ENCODE assay signal across 9 cellular contexts in genomic region chr19:11578342-11579142, GRCh38. TPM values are rescaled to one million over a fixed set of nuclear protein-coding genes. Genes with fewer than 3 reads are reported as not detected.
DNase-seq lines count a peak whose midpoint lies in the region; ATAC-seq and TF ChIP-seq lines count a peak whose summit lies in the region.
"Had no signal": no experiment of that assay in that cellular context is flagged by ENCODE, and none has a peak within 500 bp of the region (broad histone marks: within the 10 kb centered on the region; RNA-seq: fewer than 3 reads in every experiment).

No MANE protein-coding gene starts in this region.

- peak overlapping the region; percentile 3 for H3K4me3 ChIP-seq in right cardiac atrium (ENCODE audit: low read length)
- peak overlapping the region; percentile 29 to 51 (median 42) for H3K4me3 ChIP-seq in skin epidermis

- H3K27ac ChIP-seq in right cardiac atrium (ENCODE audit: low read length), result no peak overlapping the region
- peak overlapping the region in 20 of 21 experiments; percentile 13 to 88 (median 78) for H3K27ac ChIP-seq in skin epidermis
- H3K27ac ChIP-seq: 22Rv1 had no signal

- intact Hi-C loops in right cardiac atrium (cut with DNase I), result no loop called here

- ATAC-seq in right cardiac atrium (peak; percentile 30 to 49), omental fat pad (ENCODE audit: low FRiP score) (no peak)

- no peaks in the 10 kb centered on the region for H3K4me1 ChIP-seq in right cardiac atrium (ENCODE audit: control insufficient read depth, insufficient read depth, low read length)

- H3K27me3 ChIP-seq in right cardiac atrium (ENCODE audit: control insufficient read depth, insufficient read depth), result no peaks in the 10 kb centered on the region

- TF ChIP-seq CTCF in omental fat pad (IDR thresholded peaks at IDR 0.05), result no peak

- 14% methylated on average over 58 of the region's 58 CpGs for WGBS in right cardiac atrium

- peak; percentile 8 for DNase-seq in DMS153 (lab: John Stamatoyannopoulos, UW)
- no peak for DNase-seq in DMS153 treated with DMSO at 0.1 percent for 48 hours (lab: John Stamatoyannopoulos, UW; ENCODE audit: unreplicated experiment)
- DNase-seq in activated T-helper 1 cell treated with Interleukin-2 at 50 U/mL for 16 hours (ENCODE audit: low read depth), result peak; percentile 6
- DNase-seq in right cardiac atrium, result peak; percentile 64 to 80 (median 75)
- no peak for DNase-seq in H4 (ENCODE audit: low spot score)
- no peak for DNase-seq in omental fat pad (ENCODE audit: low spot score)
- no peak for DNase-seq in 8988T

- H3K9me3 ChIP-seq in right cardiac atrium (ENCODE audit: control insufficient read depth, low read length), result no peaks in the 10 kb centered on the region

RNA-seq across cellular contexts. Expression of gene ACP5, which starts 1.1 kb away (rescaled TPM):
- 1 to 10 TPM; 2.9 to 8.4 (median 6.1) TPM for total RNA-seq in right cardiac atrium
- 3.8 TPM for polyA plus RNA-seq in right cardiac atrium
- 8.2 and 10.4 TPM in 2 replicates for total RNA-seq in H4 (2014; rRNA removed; shearing (Covaris generic))
- total RNA-seq in omental fat pad, result 100 to 1,000 TPM in 1 of 4 donors, 10 to 100 TPM in 3; 24.4 to 133 (median 36.1) TPM

RNA-seq across cellular contexts. Expression of gene ZNF627, which starts 18.7 kb away (rescaled TPM):
- total RNA-seq in right cardiac atrium, result 1 to 10 TPM; 6.4 to 7.3 (median 7.0) TPM
- polyA plus RNA-seq in right cardiac atrium, result 4.2 TPM
- 13.0 and 18.8 TPM in 2 replicates for total RNA-seq in H4 (2014; rRNA removed; shearing (Covaris generic))
- total RNA-seq in omental fat pad, result 10 to 100 TPM in 1 of 4 donors, 1 to 10 TPM in 3; 5.4 to 12.1 (median 6.2) TPM

RNA-seq across cellular contexts. Expression of gene ELOF1, which starts 19.5 kb away (rescaled TPM):
- total RNA-seq in right cardiac atrium (10 to 100 TPM; 35.2 to 47.4 (median 41.0) TPM), omental fat pad (10 to 100 TPM; 32.0 to 39.8 (median 33.7) TPM)
- 54.9 TPM for polyA plus RNA-seq in right cardiac atrium
- 72.7 and 85.3 TPM in 2 replicates for total RNA-seq in H4 (2014; rRNA removed; shearing (Covaris generic))

RNA-seq across cellular contexts. Expression of gene CNN1, which starts 39.9 kb away (rescaled TPM):
- total RNA-seq in right cardiac atrium, result 100 to 1,000 TPM; 150 to 246 (median 173) TPM
- 298 TPM for polyA plus RNA-seq in right cardiac atrium
- total RNA-seq in H4 (2014; rRNA removed; shearing (Covaris generic)), result 0.21 and 0.25 TPM in 2 replicates
- 10 to 100 TPM in 2 of 4 donors, 1 to 10 TPM in 2; 6.4 to 43.8 (median 14.5) TPM for total RNA-seq in omental fat pad

RNA-seq across cellular contexts. Expression of gene ECSIT, which starts 49.6 kb away (rescaled TPM):
- total RNA-seq in right cardiac atrium (100 to 1,000 TPM in 2 of 4 donors, 10 to 100 TPM in 2; 88.1 to 126 (median 105) TPM), omental fat pad (10 to 100 TPM; 25.0 to 63.1 (median 33.2) TPM)
- polyA plus RNA-seq in right cardiac atrium, result 133 TPM
- 43.0 and 47.5 TPM in 2 replicates for total RNA-seq in H4 (2014; rRNA removed; shearing (Covaris generic))

Comparison
In these comparisons a context has a peak if more than half of its experiments do, and no peak if none do; other contexts are left out.
1. DNase-seq: peak in DMS153 (single experiment), activated T-helper 1 cell treated with Interleukin-2 at 50 U/mL for 16 hours (single experiment) and right cardiac atrium (3 of 3); none in DMS153 treated with DMSO at 0.1 percent for 48 hours (single experiment), H4 (single experiment), omental fat pad (single experiment) and 8988T (single experiment).